In the genomic region with DNA sequence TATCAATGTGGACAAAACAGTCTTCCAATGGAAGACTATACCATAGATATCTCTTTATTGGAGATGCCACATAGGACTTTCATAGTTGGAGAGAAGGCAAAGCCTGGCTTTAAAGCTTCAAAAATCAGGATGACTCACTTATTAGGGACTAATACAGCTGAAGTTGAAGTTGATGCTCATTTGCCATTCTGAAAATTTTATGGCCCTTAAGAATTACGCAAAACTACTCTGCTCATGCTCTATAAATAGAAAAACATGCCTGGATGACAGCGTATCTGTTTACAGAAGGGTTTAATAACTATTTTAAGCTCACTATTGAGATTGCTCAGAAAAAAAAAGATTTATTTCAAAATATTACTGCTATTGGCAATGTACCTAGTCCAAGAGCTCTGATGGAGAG, we compare ENCODE assay signal across 11 cellular contexts.
DNase-seq lines count a peak whose midpoint lies in the region; ATAC-seq and TF ChIP-seq lines count a peak whose summit lies in the region.
"Had no signal": no experiment of that assay in that cellular context is flagged by ENCODE, and none has a peak within 500 bp of the region (broad histone marks: within the 10 kb centered on the region; RNA-seq: fewer than 3 reads in every experiment).

No MANE protein-coding gene starts in this region.

- no peak overlapping the region for H3K4me3 ChIP-seq in fibroblast of the aortic adventitia (ENCODE audit: low read depth, low read length)
- H3K4me3 ChIP-seq in skeletal muscle cell (ENCODE audit: low read depth, low read length), result no peak overlapping the region
- H3K4me3 ChIP-seq: body of pancreas had no signal

- DNase-seq in ELR (ENCODE audit: low read depth) (peak; percentile 58), NCI-H510A treated with DMSO at 0.1 percent for 48 hours (lab: John Stamatoyannopoulos, UW) (peak; percentile 81), fibroblast of the aortic adventitia (ENCODE audit: low read depth) (peak; percentile 56), skeletal muscle cell (ENCODE audit: low read depth) (peak; percentile 64), germinal center (ENCODE audit: low spot score) (no peak)
- DNase-seq in activated T-cell treated with anti-CD3 and anti-CD28 coated beads, Interleukin-2, amount 50 U/mL, for 48 hours, result no peak
- no peak for DNase-seq in activated CD4-positive, alpha-beta T cell treated with anti-CD3 and anti-CD28 coated beads for 4 hours
- DNase-seq: body of pancreas, Caco-2, NCI-H146 had no signal

- ATAC-seq in GM19395 (IDR thresholded peaks at IDR 0.05; ENCODE audit: unreplicated experiment), result no peak
- ATAC-seq: body of pancreas had no signal

- TF ChIP-seq CTCF in fibroblast of the aortic adventitia (IDR thresholded peaks at IDR 0.05; ENCODE audit: insufficient read depth, low read length), result no peak

Comparison
In these comparisons a context has a peak if more than half of its experiments do, and no peak if none do; other contexts are left out.
1. DNase-seq: peak in ELR (single experiment), NCI-H510A treated with DMSO at 0.1 percent for 48 hours (single experiment), fibroblast of the aortic adventitia (single experiment) and skeletal muscle cell (single experiment); none in germinal center (single experiment), activated T-cell treated with anti-CD3 and anti-CD28 coated beads, Interleukin-2, amount 50 U/mL, for 48 hours (0 of 2) and activated CD4-positive, alpha-beta T cell treated with anti-CD3 and anti-CD28 coated beads for 4 hours (0 of 2).